13 cellular contexts compared by ENCODE assay signal in the genomic region with DNA sequence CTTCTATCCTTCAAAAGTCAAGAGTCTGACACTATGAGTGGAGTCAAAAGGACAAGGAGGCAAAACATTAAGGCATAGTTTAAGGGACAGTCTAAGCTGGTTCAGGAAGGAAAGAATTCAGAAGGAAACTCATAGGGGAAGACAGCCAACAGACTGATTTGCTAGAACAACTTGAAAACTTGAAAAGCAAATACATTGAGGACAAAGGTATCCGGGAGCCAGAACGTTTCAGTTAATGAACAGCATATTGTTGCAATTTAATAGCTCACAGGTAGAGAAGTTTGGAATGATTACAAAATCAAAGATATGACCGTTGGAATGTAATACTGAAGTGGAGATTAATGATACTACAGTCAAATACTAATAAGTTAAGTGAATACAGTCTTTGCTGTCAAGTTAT.
A peak's percentile ranks its signal among the peaks of the same experiment; 100 is the strongest.
DNase-seq lines count a peak whose midpoint lies in the region; ATAC-seq and TF ChIP-seq lines count a peak whose summit lies in the region.
"Had no signal": no experiment of that assay in that cellular context is flagged by ENCODE, and none has a peak within 500 bp of the region (broad histone marks: within the 10 kb centered on the region; RNA-seq: fewer than 3 reads in every experiment).

No MANE protein-coding gene starts in this region.

- intact Hi-C loops in left colon (cut with DNase I, micrococcal nuclease): no loop called here
- intact Hi-C loops in CD8-positive, alpha-beta T cell (cut with DNase I, micrococcal nuclease): no loop called here
- intact Hi-C loops in stomach (cut with DNase I; ENCODE audit: low total_unique reads): no loop called here

- DNase-seq in HuH-7.5 (ENCODE audit: low spot score): peak; percentile 2
- DNase-seq in left colon: no peak
- DNase-seq in lung (ENCODE audit: low spot score): no peak
- no peak for DNase-seq in upper lobe of left lung
- DNase-seq in CD8-positive, alpha-beta T cell: no peak
- no peak for DNase-seq in stomach
- DNase-seq in GM20000 (ENCODE audit: low spot score): no peak
- DNase-seq: 8988T, AML-193, Calu3, DMS 273 treated with DMSO at 0.1 percent for 48 hours had no signal

- H3K9me3 ChIP-seq in lung (ENCODE audit: control insufficient read depth in 2 of 2, insufficient read depth in 1 of 2, low read length in 1 of 2): peaks cover 0 to 2% of the 10 kb centered on the region in 2 donors
- no peaks in the 10 kb centered on the region for H3K9me3 ChIP-seq in upper lobe of left lung
- no peaks in the 10 kb centered on the region for H3K9me3 ChIP-seq in CD8-positive, alpha-beta T cell (ENCODE audit: low read length)
- H3K9me3 ChIP-seq in stomach: peaks cover 0 to 9% (median 0%) of the 10 kb centered on the region in 4 donors
- H3K9me3 ChIP-seq: BLaER1, HAP-1 had no signal

- no peak overlapping the region for H3K4me3 Mint-ChIP-seq in CD8-positive, alpha-beta T cell

- no peak for TF ChIP-seq EP300 in upper lobe of left lung (IDR thresholded peaks at IDR 0.05)
- no peak for TF ChIP-seq EP300 in stomach (IDR thresholded peaks at IDR 0.05)

- no peak overlapping the region for H3K27ac Mint-ChIP-seq in CD8-positive, alpha-beta T cell

- H3K4me1 Mint-ChIP-seq in CD8-positive, alpha-beta T cell (ENCODE audit: low read depth): no peaks in the 10 kb centered on the region

- H3K4me1 ChIP-seq in lung (ENCODE audit: control insufficient read depth in 2 of 2, insufficient read depth in 2 of 2, low read length in 2 of 2) (no peaks in the 10 kb centered on the region), upper lobe of left lung (no peaks in the 10 kb centered on the region), stomach (no peaks in the 10 kb centered on the region)
- no peaks in the 10 kb centered on the region for H3K4me1 ChIP-seq in CD8-positive, alpha-beta T cell (ENCODE audit: insufficient read depth, low read length)
- H3K4me1 ChIP-seq: BLaER1, HAP-1 had no signal

- H3K27ac ChIP-seq in lung (ENCODE audit: low read depth in 1 of 2, low read length in 1 of 2) (no peak overlapping the region), upper lobe of left lung (no peak overlapping the region), stomach (no peak overlapping the region)
- no peak overlapping the region for H3K27ac ChIP-seq in CD8-positive, alpha-beta T cell (ENCODE audit: low read depth, low read length)
- H3K27ac ChIP-seq: BLaER1 had no signal

- H3K36me3 Mint-ChIP-seq in CD8-positive, alpha-beta T cell: no peaks in the 10 kb centered on the region

- no peak for TF ChIP-seq CTCF in lung (IDR thresholded peaks at IDR 0.05; ENCODE audit: control extremely low read depth, extremely low read depth)
- no peak for TF ChIP-seq CTCF in upper lobe of left lung (IDR thresholded peaks at IDR 0.05)
- no peak for TF ChIP-seq CTCF in CD8-positive, alpha-beta T cell (IDR thresholded peaks at IDR 0.05)
- no peak for TF ChIP-seq CTCF in stomach (IDR thresholded peaks at IDR 0.05)
- TF ChIP-seq CTCF in GM20000 (IDR thresholded peaks at IDR 0.05; ENCODE audit: extremely low read depth, missing control alignments): no peak

- POLR2A ChIA-PET in CD8-positive, alpha-beta T cell (lab: Charles Lee): interaction anchor here (0.6 kb wide), 1 partner anchor 12 kb away, joined by 3 read pairs; no protein-coding TSS in a partner anchor

- CTCF ChIA-PET in CD8-positive, alpha-beta T cell (lab: Charles Lee): no interaction called here

- H3K36me3 ChIP-seq in lung (ENCODE audit: control insufficient read depth in 2 of 2, insufficient read depth in 2 of 2, low read length in 2 of 2) (no peaks in the 10 kb centered on the region), upper lobe of left lung (no peaks in the 10 kb centered on the region), stomach (no peaks in the 10 kb centered on the region)
- no peaks in the 10 kb centered on the region for H3K36me3 ChIP-seq in CD8-positive, alpha-beta T cell (ENCODE audit: insufficient read depth, low read length)
- H3K36me3 ChIP-seq: BLaER1, HAP-1 had no signal

- H3K27me3 ChIP-seq in lung (ENCODE audit: control insufficient read depth, insufficient read depth): no peaks in the 10 kb centered on the region
- no peaks in the 10 kb centered on the region for H3K27me3 ChIP-seq in upper lobe of left lung
- H3K27me3 ChIP-seq in CD8-positive, alpha-beta T cell (ENCODE audit: insufficient read depth, low read length): no peaks in the 10 kb centered on the region
- H3K27me3 ChIP-seq in stomach: no peaks in the 10 kb centered on the region
- H3K27me3 ChIP-seq: BLaER1 had no signal

- peaks cover 7% of the 10 kb centered on the region for H3K9me3 Mint-ChIP-seq in CD8-positive, alpha-beta T cell

- H3K27me3 Mint-ChIP-seq in CD8-positive, alpha-beta T cell (ENCODE audit: low read depth): no peaks in the 10 kb centered on the region

- peak; percentile 24 for ATAC-seq in left colon
- ATAC-seq in lung (ENCODE audit: insufficient read depth, low FRiP score): peak; percentile 81
- peak; percentile 38 to 84 for ATAC-seq in upper lobe of left lung (ENCODE audit: low FRiP score in 2 of 2)
- ATAC-seq in CD8-positive, alpha-beta T cell: no peak

- H3K4me3 ChIP-seq in lung (no peak overlapping the region), upper lobe of left lung (no peak overlapping the region), stomach (no peak overlapping the region)
- H3K4me3 ChIP-seq in CD8-positive, alpha-beta T cell (ENCODE audit: low read depth, low read length): no peak overlapping the region
- H3K4me3 ChIP-seq: BLaER1, HAP-1 had no signal

- TF ChIP-seq POLR2A in upper lobe of left lung (IDR thresholded peaks at IDR 0.05) (no peak), stomach (IDR thresholded peaks at IDR 0.05) (no peak)

- WGBS in lung, 2 donors: 54 to 81% methylated on average over 3 of the region's 3 CpGs
- WGBS in upper lobe of left lung, 2 donors: 59 to 65% methylated on average over 3 of the region's 3 CpGs
- WGBS in stomach, 5 donors: 28 to 61% (median 33%) methylated on average over 3 of the region's 3 CpGs
